2 cellular contexts compared by ENCODE assay signal in the genomic region with DNA sequence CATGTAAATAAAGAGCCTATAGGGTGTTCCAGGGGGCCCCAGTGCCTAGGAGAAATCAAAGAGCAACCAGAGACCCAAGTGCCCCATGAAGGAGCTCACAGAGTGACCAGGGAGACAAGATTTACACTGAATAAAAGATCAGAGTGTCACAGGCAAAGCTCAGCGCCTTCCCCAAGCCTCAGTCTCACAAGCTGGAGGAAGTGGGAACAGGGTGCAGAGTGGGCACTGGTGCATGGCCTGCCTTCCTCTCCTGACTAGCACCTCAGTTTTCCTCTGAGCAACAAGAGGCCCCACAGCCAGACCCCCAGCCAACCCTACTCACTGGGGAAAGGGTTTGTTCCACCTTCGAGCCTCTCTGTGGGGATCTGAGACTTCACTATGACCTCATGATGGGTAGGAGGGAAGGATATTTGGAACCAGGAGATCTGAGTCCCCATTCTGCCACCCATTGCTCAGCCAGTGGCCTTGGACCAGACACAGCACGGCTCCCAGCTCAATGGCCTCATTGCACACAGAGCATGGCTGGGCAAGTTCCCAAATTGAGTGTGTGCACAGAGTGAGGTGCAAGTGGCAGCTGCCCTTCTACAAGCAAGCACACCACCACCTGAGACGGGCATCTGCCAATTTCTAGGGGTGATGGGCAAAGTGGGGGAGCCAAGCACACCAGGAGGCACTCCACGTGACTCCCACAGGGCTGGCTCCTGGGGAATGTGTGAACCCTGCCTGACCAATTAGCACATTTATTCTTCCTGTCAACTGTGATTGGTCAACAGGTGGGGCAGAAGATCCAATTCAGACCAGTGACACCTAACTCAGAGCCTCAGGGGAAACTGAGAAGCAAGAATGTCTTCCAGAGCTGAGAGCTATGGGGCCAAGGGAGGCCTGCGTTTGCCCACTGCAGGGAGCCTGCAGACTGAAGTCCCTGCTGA.
A peak's percentile ranks its signal among the peaks of the same experiment; 100 is the strongest.
TF ChIP-seq lines count a peak whose summit lies in the region.

No MANE protein-coding gene starts in this region.

TF ChIP-seq in GM12891, 5 proteins besides CTCF, POLR2A, EP300 and RAD21:
- TF ChIP-seq SPI1 (IDR thresholded peaks at IDR 0.05; ENCODE audit: low read depth, low read length), result peak; percentile 74
- no peak for TF ChIP-seq POU2F2 (IDR thresholded peaks at IDR 0.05; ENCODE audit: low read depth, low read length)

TF ChIP-seq in K562, 482 proteins besides CTCF, POLR2A, EP300 and RAD21 (continues in another document):
- TF ChIP-seq MEF2D (tag; conservative IDR thresholded peaks at IDR 0.05; ENCODE audit: low read depth) (no peak), TARDBP (IDR thresholded peaks at IDR 0.05) (no peak), ZFPM2 (CRISPR knock-in tag; IDR thresholded peaks at IDR 0.05) (peak; percentile 67; the same call in 1 of the 2 replicates), SNRNP70 (optimal IDR thresholded peaks at IDR 0.05; ENCODE audit: low read depth, low read length) (no peak), BCOR (IDR thresholded peaks at IDR 0.05) (no peak), CREB1 (IDR thresholded peaks at IDR 0.05) (no peak; the same call in 1 of the 2 replicates), CREB1 (CRISPR knock-in tag; IDR thresholded peaks at IDR 0.05) (0 out of 2 replicates have a peak, but pooled peaks have one; percentile 28), TRIM24 (IDR thresholded peaks at IDR 0.05) (no peak), ZNF282 (CRISPR knock-in tag; IDR thresholded peaks at IDR 0.05) (no peak), ZNF41 (CRISPR knock-in tag; conservative IDR thresholded peaks at IDR 0.05) (no peak), IRF2 (CRISPR knock-in tag; IDR thresholded peaks at IDR 0.05) (no peak), SMAD4 (CRISPR knock-in tag; conservative IDR thresholded peaks at IDR 0.05) (no peak), ZNF77 (CRISPR knock-in tag; IDR thresholded peaks at IDR 0.05) (no peak)
- TF ChIP-seq, protein P1, sequence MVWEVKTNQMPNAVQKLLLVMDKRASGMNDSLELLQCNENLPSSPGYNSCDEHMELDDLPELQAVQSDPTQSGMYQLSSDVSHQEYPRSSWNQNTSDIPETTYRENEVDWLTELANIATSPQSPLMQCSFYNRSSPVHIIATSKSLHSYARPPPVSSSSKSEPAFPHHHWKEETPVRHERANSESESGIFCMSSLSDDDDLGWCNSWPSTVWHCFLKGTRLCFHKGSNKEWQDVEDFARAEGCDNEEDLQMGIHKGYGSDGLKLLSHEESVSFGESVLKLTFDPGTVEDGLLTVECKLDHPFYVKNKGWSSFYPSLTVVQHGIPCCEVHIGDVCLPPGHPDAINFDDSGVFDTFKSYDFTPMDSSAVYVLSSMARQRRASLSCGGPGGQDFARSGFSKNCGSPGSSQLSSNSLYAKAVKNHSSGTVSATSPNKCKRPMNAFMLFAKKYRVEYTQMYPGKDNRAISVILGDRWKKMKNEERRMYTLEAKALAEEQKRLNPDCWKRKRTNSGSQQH (CRISPR knock-in tag; IDR thresholded peaks at IDR 0.05), result no peak
- TF ChIP-seq, protein P2, sequence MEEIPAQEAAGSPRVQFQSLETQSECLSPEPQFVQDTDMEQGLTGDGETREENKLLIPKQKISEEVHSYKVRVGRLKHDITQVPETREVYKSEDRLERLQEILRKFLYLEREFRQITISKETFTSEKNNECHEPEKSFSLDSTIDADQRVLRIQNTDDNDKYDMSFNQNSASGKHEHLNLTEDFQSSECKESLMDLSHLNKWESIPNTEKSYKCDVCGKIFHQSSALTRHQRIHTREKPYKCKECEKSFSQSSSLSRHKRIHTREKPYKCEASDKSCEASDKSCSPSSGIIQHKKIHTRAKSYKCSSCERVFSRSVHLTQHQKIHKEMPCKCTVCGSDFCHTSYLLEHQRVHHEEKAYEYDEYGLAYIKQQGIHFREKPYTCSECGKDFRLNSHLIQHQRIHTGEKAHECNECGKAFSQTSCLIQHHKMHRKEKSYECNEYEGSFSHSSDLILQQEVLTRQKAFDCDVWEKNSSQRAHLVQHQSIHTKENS (CRISPR knock-in tag; IDR thresholded peaks at IDR 0.05), result no peak
- TF ChIP-seq, protein P3, sequence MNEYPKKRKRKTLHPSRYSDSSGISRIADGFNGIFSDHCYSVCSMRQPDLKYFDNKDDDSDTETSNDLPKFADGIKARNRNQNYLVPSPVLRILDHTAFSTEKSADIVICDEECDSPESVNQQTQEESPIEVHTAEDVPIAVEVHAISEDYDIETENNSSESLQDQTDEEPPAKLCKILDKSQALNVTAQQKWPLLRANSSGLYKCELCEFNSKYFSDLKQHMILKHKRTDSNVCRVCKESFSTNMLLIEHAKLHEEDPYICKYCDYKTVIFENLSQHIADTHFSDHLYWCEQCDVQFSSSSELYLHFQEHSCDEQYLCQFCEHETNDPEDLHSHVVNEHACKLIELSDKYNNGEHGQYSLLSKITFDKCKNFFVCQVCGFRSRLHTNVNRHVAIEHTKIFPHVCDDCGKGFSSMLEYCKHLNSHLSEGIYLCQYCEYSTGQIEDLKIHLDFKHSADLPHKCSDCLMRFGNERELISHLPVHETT (CRISPR knock-in tag; conservative IDR thresholded peaks at IDR 0.05 in 1 of 2, IDR thresholded peaks at IDR 0.05 in 1 of 2), result no peak
- TF ChIP-seq, protein P4, sequence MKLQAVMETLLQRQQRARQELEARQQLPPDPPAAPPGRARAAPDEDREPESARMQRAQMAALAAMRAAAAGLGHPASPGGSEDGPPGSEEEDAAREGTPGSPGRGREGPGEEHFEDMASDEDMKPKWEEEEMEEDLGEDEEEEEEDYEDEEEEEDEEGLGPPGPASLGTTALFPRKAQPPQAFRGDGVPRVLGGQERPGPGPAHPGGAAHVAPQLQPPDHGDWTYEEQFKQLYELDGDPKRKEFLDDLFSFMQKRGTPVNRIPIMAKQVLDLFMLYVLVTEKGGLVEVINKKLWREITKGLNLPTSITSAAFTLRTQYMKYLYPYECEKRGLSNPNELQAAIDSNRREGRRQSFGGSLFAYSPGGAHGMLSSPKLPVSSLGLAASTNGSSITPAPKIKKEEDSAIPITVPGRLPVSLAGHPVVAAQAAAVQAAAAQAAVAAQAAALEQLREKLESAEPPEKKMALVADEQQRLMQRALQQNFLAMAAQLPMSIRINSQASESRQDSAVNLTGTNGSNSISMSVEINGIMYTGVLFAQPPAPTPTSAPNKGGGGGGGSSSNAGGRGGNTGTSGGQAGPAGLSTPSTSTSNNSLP (IDR thresholded peaks at IDR 0.05; ENCODE audit: borderline replicate concordance, low read depth, low read length), result no peak
- TF ChIP-seq, protein P5, sequence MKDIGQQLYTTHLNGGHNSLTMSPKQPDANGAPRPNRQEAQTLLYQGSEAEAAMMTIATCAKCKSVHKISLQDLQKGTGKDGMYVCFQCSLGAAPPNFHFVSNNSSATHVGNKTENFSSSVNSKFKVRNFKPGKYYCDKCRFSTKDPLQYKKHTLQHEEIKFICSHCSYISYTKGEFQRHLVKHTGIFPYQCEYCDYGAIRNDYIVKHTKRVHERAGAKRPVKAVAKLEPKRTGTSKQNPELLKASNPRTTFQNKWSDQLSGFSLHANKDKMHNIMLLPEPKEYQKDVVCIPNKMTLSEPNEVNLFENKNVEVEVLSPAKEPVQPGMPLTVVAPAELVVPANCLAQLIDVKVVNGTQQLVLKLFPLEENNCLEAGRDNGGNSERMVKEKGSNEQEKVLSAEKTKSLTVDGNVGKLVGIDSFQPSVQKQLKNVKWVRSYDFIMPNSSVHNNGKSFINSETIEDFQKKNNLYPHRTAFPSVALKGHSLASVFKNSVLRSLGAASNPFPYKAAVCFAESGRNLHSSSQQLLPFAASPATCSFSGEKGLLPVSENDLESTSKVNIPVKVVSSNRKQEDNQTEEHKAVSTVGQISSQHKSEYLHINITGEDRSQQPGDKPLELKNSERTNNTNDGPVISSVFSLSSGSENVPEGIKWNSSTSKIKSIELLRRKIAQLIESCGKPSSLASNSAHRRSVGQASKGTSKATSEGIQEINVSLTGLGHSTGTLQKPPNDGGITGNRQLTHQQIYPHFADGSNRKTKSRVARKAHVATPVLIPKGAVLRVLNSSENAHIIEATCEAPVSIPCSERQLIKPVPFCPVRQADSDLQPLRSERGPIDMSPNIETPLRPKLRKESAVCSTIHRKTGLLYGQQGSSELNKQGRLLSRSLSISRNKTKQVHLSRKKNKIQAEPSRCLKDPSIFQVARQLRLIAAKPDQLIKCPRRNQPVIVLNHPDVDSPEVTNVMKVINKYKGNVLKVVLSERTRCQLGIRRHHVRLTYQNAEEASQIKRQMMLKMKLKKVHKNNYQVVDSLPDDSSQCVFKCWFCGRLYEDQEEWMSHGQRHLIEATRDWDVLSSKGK (CRISPR knock-in tag; IDR thresholded peaks at IDR 0.05), result no peak
- TF ChIP-seq, protein P6, sequence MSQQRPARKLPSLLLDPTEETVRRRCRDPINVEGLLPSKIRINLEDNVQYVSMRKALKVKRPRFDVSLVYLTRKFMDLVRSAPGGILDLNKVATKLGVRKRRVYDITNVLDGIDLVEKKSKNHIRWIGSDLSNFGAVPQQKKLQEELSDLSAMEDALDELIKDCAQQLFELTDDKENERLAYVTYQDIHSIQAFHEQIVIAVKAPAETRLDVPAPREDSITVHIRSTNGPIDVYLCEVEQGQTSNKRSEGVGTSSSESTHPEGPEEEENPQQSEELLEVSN (IDR thresholded peaks at IDR 0.05; ENCODE audit: borderline replicate concordance in 1 of 2, extremely low read depth in 1 of 2, insufficient read depth in 1 of 2, insufficient read length in 1 of 2, low read depth in 1 of 2, low read length in 1 of 2, poor library complexity in 1 of 2, severe bottlenecking in 1 of 2), result peak in 1 of 2 experiments; percentile 42
- TF ChIP-seq, protein P7, sequence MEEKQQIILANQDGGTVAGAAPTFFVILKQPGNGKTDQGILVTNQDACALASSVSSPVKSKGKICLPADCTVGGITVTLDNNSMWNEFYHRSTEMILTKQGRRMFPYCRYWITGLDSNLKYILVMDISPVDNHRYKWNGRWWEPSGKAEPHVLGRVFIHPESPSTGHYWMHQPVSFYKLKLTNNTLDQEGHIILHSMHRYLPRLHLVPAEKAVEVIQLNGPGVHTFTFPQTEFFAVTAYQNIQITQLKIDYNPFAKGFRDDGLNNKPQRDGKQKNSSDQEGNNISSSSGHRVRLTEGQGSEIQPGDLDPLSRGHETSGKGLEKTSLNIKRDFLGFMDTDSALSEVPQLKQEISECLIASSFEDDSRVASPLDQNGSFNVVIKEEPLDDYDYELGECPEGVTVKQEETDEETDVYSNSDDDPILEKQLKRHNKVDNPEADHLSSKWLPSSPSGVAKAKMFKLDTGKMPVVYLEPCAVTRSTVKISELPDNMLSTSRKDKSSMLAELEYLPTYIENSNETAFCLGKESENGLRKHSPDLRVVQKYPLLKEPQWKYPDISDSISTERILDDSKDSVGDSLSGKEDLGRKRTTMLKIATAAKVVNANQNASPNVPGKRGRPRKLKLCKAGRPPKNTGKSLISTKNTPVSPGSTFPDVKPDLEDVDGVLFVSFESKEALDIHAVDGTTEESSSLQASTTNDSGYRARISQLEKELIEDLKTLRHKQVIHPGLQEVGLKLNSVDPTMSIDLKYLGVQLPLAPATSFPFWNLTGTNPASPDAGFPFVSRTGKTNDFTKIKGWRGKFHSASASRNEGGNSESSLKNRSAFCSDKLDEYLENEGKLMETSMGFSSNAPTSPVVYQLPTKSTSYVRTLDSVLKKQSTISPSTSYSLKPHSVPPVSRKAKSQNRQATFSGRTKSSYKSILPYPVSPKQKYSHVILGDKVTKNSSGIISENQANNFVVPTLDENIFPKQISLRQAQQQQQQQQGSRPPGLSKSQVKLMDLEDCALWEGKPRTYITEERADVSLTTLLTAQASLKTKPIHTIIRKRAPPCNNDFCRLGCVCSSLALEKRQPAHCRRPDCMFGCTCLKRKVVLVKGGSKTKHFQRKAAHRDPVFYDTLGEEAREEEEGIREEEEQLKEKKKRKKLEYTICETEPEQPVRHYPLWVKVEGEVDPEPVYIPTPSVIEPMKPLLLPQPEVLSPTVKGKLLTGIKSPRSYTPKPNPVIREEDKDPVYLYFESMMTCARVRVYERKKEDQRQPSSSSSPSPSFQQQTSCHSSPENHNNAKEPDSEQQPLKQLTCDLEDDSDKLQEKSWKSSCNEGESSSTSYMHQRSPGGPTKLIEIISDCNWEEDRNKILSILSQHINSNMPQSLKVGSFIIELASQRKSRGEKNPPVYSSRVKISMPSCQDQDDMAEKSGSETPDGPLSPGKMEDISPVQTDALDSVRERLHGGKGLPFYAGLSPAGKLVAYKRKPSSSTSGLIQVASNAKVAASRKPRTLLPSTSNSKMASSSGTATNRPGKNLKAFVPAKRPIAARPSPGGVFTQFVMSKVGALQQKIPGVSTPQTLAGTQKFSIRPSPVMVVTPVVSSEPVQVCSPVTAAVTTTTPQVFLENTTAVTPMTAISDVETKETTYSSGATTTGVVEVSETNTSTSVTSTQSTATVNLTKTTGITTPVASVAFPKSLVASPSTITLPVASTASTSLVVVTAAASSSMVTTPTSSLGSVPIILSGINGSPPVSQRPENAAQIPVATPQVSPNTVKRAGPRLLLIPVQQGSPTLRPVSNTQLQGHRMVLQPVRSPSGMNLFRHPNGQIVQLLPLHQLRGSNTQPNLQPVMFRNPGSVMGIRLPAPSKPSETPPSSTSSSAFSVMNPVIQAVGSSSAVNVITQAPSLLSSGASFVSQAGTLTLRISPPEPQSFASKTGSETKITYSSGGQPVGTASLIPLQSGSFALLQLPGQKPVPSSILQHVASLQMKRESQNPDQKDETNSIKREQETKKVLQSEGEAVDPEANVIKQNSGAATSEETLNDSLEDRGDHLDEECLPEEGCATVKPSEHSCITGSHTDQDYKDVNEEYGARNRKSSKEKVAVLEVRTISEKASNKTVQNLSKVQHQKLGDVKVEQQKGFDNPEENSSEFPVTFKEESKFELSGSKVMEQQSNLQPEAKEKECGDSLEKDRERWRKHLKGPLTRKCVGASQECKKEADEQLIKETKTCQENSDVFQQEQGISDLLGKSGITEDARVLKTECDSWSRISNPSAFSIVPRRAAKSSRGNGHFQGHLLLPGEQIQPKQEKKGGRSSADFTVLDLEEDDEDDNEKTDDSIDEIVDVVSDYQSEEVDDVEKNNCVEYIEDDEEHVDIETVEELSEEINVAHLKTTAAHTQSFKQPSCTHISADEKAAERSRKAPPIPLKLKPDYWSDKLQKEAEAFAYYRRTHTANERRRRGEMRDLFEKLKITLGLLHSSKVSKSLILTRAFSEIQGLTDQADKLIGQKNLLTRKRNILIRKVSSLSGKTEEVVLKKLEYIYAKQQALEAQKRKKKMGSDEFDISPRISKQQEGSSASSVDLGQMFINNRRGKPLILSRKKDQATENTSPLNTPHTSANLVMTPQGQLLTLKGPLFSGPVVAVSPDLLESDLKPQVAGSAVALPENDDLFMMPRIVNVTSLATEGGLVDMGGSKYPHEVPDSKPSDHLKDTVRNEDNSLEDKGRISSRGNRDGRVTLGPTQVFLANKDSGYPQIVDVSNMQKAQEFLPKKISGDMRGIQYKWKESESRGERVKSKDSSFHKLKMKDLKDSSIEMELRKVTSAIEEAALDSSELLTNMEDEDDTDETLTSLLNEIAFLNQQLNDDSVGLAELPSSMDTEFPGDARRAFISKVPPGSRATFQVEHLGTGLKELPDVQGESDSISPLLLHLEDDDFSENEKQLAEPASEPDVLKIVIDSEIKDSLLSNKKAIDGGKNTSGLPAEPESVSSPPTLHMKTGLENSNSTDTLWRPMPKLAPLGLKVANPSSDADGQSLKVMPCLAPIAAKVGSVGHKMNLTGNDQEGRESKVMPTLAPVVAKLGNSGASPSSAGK (IDR thresholded peaks at IDR 0.05), result no peak
- TF ChIP-seq, protein P8, sequence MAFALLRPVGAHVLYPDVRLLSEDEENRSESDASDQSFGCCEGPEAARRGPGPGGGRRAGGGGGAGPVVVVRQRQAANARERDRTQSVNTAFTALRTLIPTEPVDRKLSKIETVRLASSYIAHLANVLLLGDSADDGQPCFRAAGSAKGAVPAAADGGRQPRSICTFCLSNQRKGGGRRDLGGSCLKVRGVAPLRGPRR (CRISPR knock-in tag; IDR thresholded peaks at IDR 0.05), result no peak
